Comparison of ENCODE assay signal across 2 cellular contexts in the genomic region with DNA sequence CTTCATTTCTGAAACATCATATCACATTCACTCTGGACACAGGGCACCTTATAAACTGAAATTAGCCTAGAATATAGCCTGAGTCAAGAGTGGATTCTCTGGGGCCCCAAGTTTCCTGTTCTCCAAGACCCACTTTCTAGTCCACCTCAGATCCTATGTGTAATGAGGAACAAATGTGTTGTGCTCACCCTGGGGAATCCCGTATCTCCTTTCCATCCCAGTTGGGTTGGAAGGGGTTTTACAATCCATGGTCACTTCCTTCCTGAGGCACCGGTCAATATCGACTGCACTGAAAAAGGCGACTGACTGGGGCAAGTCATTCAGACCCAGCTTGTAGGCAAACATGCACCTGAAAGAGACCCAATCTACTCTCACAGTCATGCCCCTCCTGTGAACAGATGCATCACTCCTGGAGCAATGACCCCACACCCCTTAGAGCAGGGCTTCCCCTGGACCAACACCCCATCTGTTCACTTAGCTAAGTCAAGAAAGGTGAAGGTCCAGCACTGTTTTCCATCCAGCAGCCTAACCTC.
TF ChIP-seq lines count a peak whose summit lies in the region.

No MANE protein-coding gene starts in this region.

TF ChIP-seq in HepG2, 621 proteins besides CTCF, POLR2A, EP300 and RAD21:
- TF ChIP-seq ZNF619 (CRISPR knock-in tag; IDR thresholded peaks at IDR 0.05) (no peak), ZFP36L1 (CRISPR knock-in tag; IDR thresholded peaks at IDR 0.05) (no peak), KDM3A (CRISPR knock-in tag; IDR thresholded peaks at IDR 0.05; ENCODE audit: low read depth) (no peak), ZNF282 (IDR thresholded peaks at IDR 0.05; ENCODE audit: partially characterized antibody) (no peak), RBM22 (optimal IDR thresholded peaks at IDR 0.05; ENCODE audit: low read length) (no peak)
- TF ChIP-seq, protein P1, sequence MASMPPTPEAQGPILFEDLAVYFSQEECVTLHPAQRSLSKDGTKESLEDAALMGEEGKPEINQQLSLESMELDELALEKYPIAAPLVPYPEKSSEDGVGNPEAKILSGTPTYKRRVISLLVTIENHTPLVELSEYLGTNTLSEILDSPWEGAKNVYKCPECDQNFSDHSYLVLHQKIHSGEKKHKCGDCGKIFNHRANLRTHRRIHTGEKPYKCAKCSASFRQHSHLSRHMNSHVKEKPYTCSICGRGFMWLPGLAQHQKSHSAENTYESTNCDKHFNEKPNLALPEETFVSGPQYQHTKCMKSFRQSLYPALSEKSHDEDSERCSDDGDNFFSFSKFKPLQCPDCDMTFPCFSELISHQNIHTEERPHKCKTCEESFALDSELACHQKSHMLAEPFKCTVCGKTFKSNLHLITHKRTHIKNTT (CRISPR knock-in tag; IDR thresholded peaks at IDR 0.05): no peak
TF ChIP-seq in HepG2: peak in this region for 0.

TF ChIP-seq in K562, 482 proteins besides CTCF, POLR2A, EP300 and RAD21:
- TF ChIP-seq CREM (IDR thresholded peaks at IDR 0.05; ENCODE audit: low read depth) (no peak), SUPT5H (IDR thresholded peaks at IDR 0.05) (peak; percentile 14; the same call in 1 of the 2 replicates)
TF ChIP-seq in K562: peak in this region for 1.
